Comparison of ENCODE assay signal across 15 cellular contexts in genomic region chr12:11879306-11879705, GRCh38.
DNase-seq lines count a peak whose midpoint lies in the region; ATAC-seq and TF ChIP-seq lines count a peak whose summit lies in the region.
"Had no signal": no experiment of that assay in that cellular context is flagged by ENCODE, and none has a peak within 500 bp of the region (broad histone marks: within the 10 kb centered on the region; RNA-seq: fewer than 3 reads in every experiment).

No MANE protein-coding gene starts in this region.

- no peak overlapping the region for H2BK12ac ChIP-seq in H9 (ENCODE audit: insufficient read length, low read depth, low read length)

- H3K4me3 Mint-ChIP-seq in H9 (no peak overlapping the region), T-helper 17 cell (no peak overlapping the region)
- no peak overlapping the region for H3K4me3 Mint-ChIP-seq in activated CD4-positive, alpha-beta memory T cell treated with anti-CD3 and anti-CD28 coated beads for 36 hours
- H3K4me3 Mint-ChIP-seq: CD4-positive, alpha-beta memory T cell; naive B cell had no signal

- no peak overlapping the region for H3K23ac ChIP-seq in H9 (ENCODE audit: insufficient read length, low read depth, low read length)

- H3T11ph ChIP-seq in H9 (ENCODE audit: low read length) = no peak overlapping the region

- H3K18ac ChIP-seq in H9 (ENCODE audit: insufficient read length, low read depth, low read length) = no peak overlapping the region

- no peaks in the 10 kb centered on the region for H3K23me2 ChIP-seq in H9 (ENCODE audit: insufficient read length, low read depth, low read length, poor library complexity, severe bottlenecking)

- no peak overlapping the region for H3K14ac ChIP-seq in H9 (ENCODE audit: insufficient read depth, low read length)

- H4K91ac ChIP-seq in H9 (ENCODE audit: insufficient read length, low read depth, low read length) = no peak overlapping the region

- WGBS in H9 (ENCODE audit: extremely low coverage, insufficient read length, low lambda C conversion rate) = no CpG with 5 or more reads among the region's 4 CpGs
- WGBS in testis, 2 donors = 61 to 69% methylated on average over 4 of the region's 4 CpGs

- TF ChIP-seq CTCF in H9 (conservative IDR thresholded peaks at IDR 0.05) = no peak
- no peak for TF ChIP-seq CTCF in fibroblast of pulmonary artery (IDR thresholded peaks at IDR 0.05; ENCODE audit: low read length, missing control alignments)
- TF ChIP-seq CTCF in testis (IDR thresholded peaks at IDR 0.05) = no peak

- H3K27me3 ChIP-seq in H9 (ENCODE audit: insufficient read depth, low read length) (no peaks in the 10 kb centered on the region), skeletal muscle satellite cell (ENCODE audit: control insufficient read depth, insufficient read depth, low read length) (no peaks in the 10 kb centered on the region), testis (no peaks in the 10 kb centered on the region)
- H3K27me3 ChIP-seq: tibial artery had no signal

- no peak for ATAC-seq in T-helper 17 cell
- ATAC-seq in HG03139 (IDR thresholded peaks at IDR 0.05; ENCODE audit: unreplicated experiment) = no peak
- no peak for ATAC-seq in HG02610 (IDR thresholded peaks at IDR 0.05; ENCODE audit: unreplicated experiment)

- DNase-seq in H9 (no peak), T-helper 17 cell (no peak), fibroblast of pulmonary artery (ENCODE audit: low read depth) (peak; percentile 72), testis (no peak)
- no peak for DNase-seq in activated CD4-positive, alpha-beta memory T cell treated with anti-CD3 and anti-CD28 coated beads for 36 hours
- DNase-seq: activated gamma-delta T cell treated with Interleukin-2 at 50 U/mL for 16 hours; CD4-positive, alpha-beta memory T cell; islet precursor cell; naive B cell; NCI-H2227 treated with DMSO at 0.1 percent for 48 hours; stimulated activated CD8-positive, alpha-beta memory T cell treated with anti-CD3 and anti-CD28 coated beads, Interleukin-4, amount 100 ng/mL, for 48 hours; tibial artery had no signal

- no peak overlapping the region for H3K4ac ChIP-seq in H9 (ENCODE audit: low read depth, low read length)

- H3K4me1 ChIP-seq in H9 (ENCODE audit: insufficient read depth, low read length) = peaks cover 5% of the 10 kb centered on the region; the same call in 1 of the 2 replicates
- peaks cover 16% of the 10 kb centered on the region for H3K4me1 ChIP-seq in skeletal muscle satellite cell (ENCODE audit: control insufficient read depth, insufficient read depth, low read length)
- peaks cover 27% of the 10 kb centered on the region for H3K4me1 ChIP-seq in testis

- H3K4me1 Mint-ChIP-seq in H9 (peaks cover 16 to 30% of the 10 kb centered on the region in 2 experiments), T-helper 17 cell (peaks cover 29% of the 10 kb centered on the region)
- H3K4me1 Mint-ChIP-seq in activated CD4-positive, alpha-beta memory T cell treated with anti-CD3 and anti-CD28 coated beads for 36 hours (ENCODE audit: low read depth) = peaks cover 49% of the 10 kb centered on the region

- no peak overlapping the region for H2BK15ac ChIP-seq in H9 (ENCODE audit: low read depth, low read length)

- no peak overlapping the region for H3K56ac ChIP-seq in H9 (ENCODE audit: insufficient read length, low read depth, low read length)

- no peak overlapping the region for H2BK5ac ChIP-seq in H9 (ENCODE audit: insufficient read length, low read length)

- H3K36me3 ChIP-seq in skeletal muscle satellite cell (ENCODE audit: insufficient read depth, low read length) = no peaks in the 10 kb centered on the region
- no peaks in the 10 kb centered on the region for H3K36me3 ChIP-seq in testis (ENCODE audit: low read depth, missing control alignments)

- H3K27ac Mint-ChIP-seq in H9 = peak overlapping the region; percentile 11 to 60 (median 20); a peak in 4 of 7 replicates
- H3K27ac Mint-ChIP-seq in T-helper 17 cell = peak overlapping the region; percentile 14
- no peak overlapping the region for H3K27ac Mint-ChIP-seq in activated CD4-positive, alpha-beta memory T cell treated with anti-CD3 and anti-CD28 coated beads for 36 hours

- no peak overlapping the region for H2BK20ac ChIP-seq in H9 (ENCODE audit: low read depth, low read length, poor library complexity, severe bottlenecking)

- no peak overlapping the region for H2AK5ac ChIP-seq in H9 (ENCODE audit: insufficient read length, low read length)

- H2BK120ac ChIP-seq in H9 (ENCODE audit: low read depth, low read length, poor library complexity, severe bottlenecking) = no peak overlapping the region

- H3K27ac ChIP-seq in H9 (ENCODE audit: insufficient read length, low read depth, low read length) = no peak overlapping the region
- no peak overlapping the region for H3K27ac ChIP-seq in testis

- H3K4me2 ChIP-seq in H9 (ENCODE audit: insufficient read depth, insufficient read length, low read length) (no peak overlapping the region), skeletal muscle satellite cell (ENCODE audit: low read length) (peak overlapping the region; percentile 7)

- H2AFZ ChIP-seq in H9 (ENCODE audit: low read length) = no peak overlapping the region

- no peak for TF ChIP-seq POLR2A in testis (IDR thresholded peaks at IDR 0.05)

- POLR2A ChIA-PET in activated CD4-positive, alpha-beta memory T cell treated with anti-CD3 and anti-CD28 coated beads for 36 hours (lab: Charles Lee) = no interaction called here

- H3K9ac ChIP-seq in H9 (ENCODE audit: extremely low read depth, insufficient read length, low read length) (no peak overlapping the region), skeletal muscle satellite cell (ENCODE audit: low read depth, low read length) (no peak overlapping the region)

- H4K5ac ChIP-seq in H9 (ENCODE audit: insufficient read length, low read depth, low read length) = no peak overlapping the region

- intact Hi-C loops in testis (cut with DNase I; ENCODE audit: low total_unique reads) = no loop called here
- intact Hi-C loops in activated CD4-positive, alpha-beta memory T cell treated with anti-CD3 and anti-CD28 coated beads for 36 hours (cut with micrococcal nuclease) = loop anchor here (5.0 kb wide), 3 partner anchors 67 to 227 kb away; no protein-coding TSS in a partner anchor

- CTCF ChIA-PET in activated CD4-positive, alpha-beta memory T cell treated with anti-CD3 and anti-CD28 coated beads for 36 hours (lab: Charles Lee) = no interaction called here

- no peaks in the 10 kb centered on the region for H3K79me2 ChIP-seq in H9 (ENCODE audit: insufficient read depth, low read length)

- no peaks in the 10 kb centered on the region for H3K79me1 ChIP-seq in H9 (ENCODE audit: insufficient read depth, low read depth, low read length, poor library complexity, severe bottlenecking)

- H3K4me3 ChIP-seq in fibroblast of pulmonary artery (replicated peaks; ENCODE audit: low read depth, low read length) (no peak overlapping the region), skeletal muscle satellite cell (ENCODE audit: low read length) (no peak overlapping the region), testis (no peak overlapping the region)
- H3K4me3 ChIP-seq: tibial artery had no signal

- no peaks in the 10 kb centered on the region for H4K20me1 ChIP-seq in H9 (ENCODE audit: control insufficient read depth, insufficient read depth, insufficient read length)

- H3K9me3 Mint-ChIP-seq in H9 = no peaks in the 10 kb centered on the region
- H3K9me3 Mint-ChIP-seq in activated CD4-positive, alpha-beta memory T cell treated with anti-CD3 and anti-CD28 coated beads for 36 hours = no peaks in the 10 kb centered on the region
- H3K9me3 Mint-ChIP-seq: CD4-positive, alpha-beta memory T cell had no signal

- H3K27me3 Mint-ChIP-seq in H9 (ENCODE audit: low read depth) (no peaks in the 10 kb centered on the region), T-helper 17 cell (no peaks in the 10 kb centered on the region)
- H3K27me3 Mint-ChIP-seq in activated CD4-positive, alpha-beta memory T cell treated with anti-CD3 and anti-CD28 coated beads for 36 hours = no peaks in the 10 kb centered on the region
- H3K27me3 Mint-ChIP-seq: CD4-positive, alpha-beta memory T cell; naive B cell had no signal

- H3K9me3 ChIP-seq in H9 (ENCODE audit: control insufficient read depth, low read depth, low read length) = no peaks in the 10 kb centered on the region
- H3K9me3 ChIP-seq in T-helper 17 cell (ENCODE audit: control insufficient read depth, low read length, poor library complexity, severe bottlenecking) = no peaks in the 10 kb centered on the region
- no peaks in the 10 kb centered on the region for H3K9me3 ChIP-seq in skeletal muscle satellite cell (replicated peaks; ENCODE audit: low read length)
- no peaks in the 10 kb centered on the region for H3K9me3 ChIP-seq in testis
- H3K9me3 ChIP-seq: tibial artery had no signal

- H3K36me3 Mint-ChIP-seq in H9 (ENCODE audit: insufficient read depth in 1 of 3, low read depth in 3 of 3) (peaks cover 5 to 8% (median 5%) of the 10 kb centered on the region in 3 experiments; a peak in 6 of 7 replicates), T-helper 17 cell (ENCODE audit: low read depth) (peaks cover 9% of the 10 kb centered on the region)
- peaks cover 54% of the 10 kb centered on the region for H3K36me3 Mint-ChIP-seq in activated CD4-positive, alpha-beta memory T cell treated with anti-CD3 and anti-CD28 coated beads for 36 hours

- H4K8ac ChIP-seq in H9 (replicated peaks; ENCODE audit: insufficient read length, low read depth, low read length) = no peak overlapping the region
